Comparison of ENCODE assay signal across 33 cellular contexts in the genomic region with DNA sequence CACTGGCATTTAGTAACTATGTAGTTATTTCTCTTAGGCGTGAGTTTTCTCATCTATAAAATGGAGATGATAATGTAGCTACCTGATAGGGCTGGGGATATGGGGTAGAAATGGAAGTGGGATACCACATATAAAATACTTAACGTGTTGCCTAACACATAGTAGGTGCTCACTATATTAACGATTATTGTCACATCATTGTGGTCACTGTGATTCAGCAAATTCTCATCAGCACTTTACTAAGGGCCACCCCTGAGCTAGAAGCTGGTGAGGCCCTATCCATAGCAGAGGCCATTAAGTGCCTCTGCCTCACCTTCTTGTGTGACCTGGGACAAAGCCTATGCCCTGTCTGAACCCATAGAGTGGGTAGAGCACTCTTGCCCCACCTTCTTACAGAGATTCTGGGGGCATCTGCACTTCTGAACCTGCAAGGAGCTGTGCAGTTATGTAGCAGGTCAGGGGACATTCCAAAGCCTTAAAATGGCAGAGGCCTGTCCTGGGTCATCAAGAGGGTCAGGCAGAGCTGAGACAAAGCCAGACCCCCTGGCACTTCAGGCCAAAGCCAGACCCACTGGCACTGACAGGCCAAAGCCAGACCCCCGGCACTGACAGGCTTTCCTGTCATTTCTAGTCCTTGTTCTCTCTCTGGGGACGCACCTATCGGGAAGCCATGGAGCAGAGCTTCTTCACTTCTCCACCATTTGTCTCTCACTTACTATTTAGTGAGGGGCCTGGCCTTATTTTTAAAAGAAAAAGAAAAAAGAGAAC. TPM values are rescaled to one million over a fixed set of nuclear protein-coding genes. Genes with fewer than 3 reads are reported as not detected.
"Had no signal": no experiment of that assay in that cellular context is flagged by ENCODE, and none has a peak within 500 bp of the region (broad histone marks: within the 10 kb centered on the region; RNA-seq: fewer than 3 reads in every experiment).

No MANE protein-coding gene starts in this region.

- H3K4me3 Mint-ChIP-seq: activated CD4-positive, alpha-beta memory T cell treated with anti-CD3 and anti-CD28 coated beads for 36 hours; activated CD4-positive, alpha-beta T cell treated with anti-CD3 and anti-CD28 coated beads for 36 hours; activated CD4-positive, alpha-beta T cell treated with anti-CD3 and anti-CD28 coated beads, Interleukin-2, amount 10 ng/mL, durations not matched to agents 24 days and 14 days; activated CD8-positive, alpha-beta T cell treated with anti-CD3 and anti-CD28 coated beads, Interleukin-2, amount 10 ng/mL, durations not matched to agents 7 days and 5 days; activated naive CD8-positive, alpha-beta T cell; activated T-cell treated with anti-CD3 and anti-CD28 coated beads, Interleukin-2, amount 50 U/mL, for 4 hours; activated T-helper 17 cell treated with anti-CD3 and anti-CD28 coated beads, Interleukin-2, amount 50 U/mL, for 72 hours; central memory CD8-positive, alpha-beta T cell; dendritic cell treated with granulocyte-macrophage colony-stimulating factor and Interleukin-4, amounts not matched to agents 40 ng/mL and 50 ng/mL, for 4 days; endodermal cell; T-helper 17 cell; T-helper 2 cell treated with Interferon-gamma antibody and Interleukin-4, amounts not matched to agents 5 μg/mL and 100 μg/mL, for 36 hours had no signal

- DNase-seq: activated CD4-positive, alpha-beta memory T cell treated with anti-CD3 and anti-CD28 coated beads for 36 hours; activated CD4-positive, alpha-beta T cell treated with anti-CD3 and anti-CD28 coated beads for 36 hours; activated CD4-positive, alpha-beta T cell treated with anti-CD3 and anti-CD28 coated beads, Interleukin-2, amount 10 ng/mL, durations not matched to agents 24 days and 14 days; activated CD4-positive, CD25-positive, alpha-beta regulatory T cell; activated CD4-positive, CD25-positive, alpha-beta regulatory T cell treated with anti-CD3 and anti-CD28 coated beads, Interleukin-2, amount 50 U/mL, for 72 hours; activated CD8-positive, alpha-beta T cell treated with anti-CD3 and anti-CD28 coated beads, Interleukin-2, amount 10 ng/mL, durations not matched to agents 7 days and 5 days; activated effector memory CD4-positive, alpha-beta T cell treated with Interleukin-2 at 50 U/mL for 16 hours; activated gamma-delta T cell treated with Interleukin-2 at 50 U/mL for 16 hours; activated naive CD4-positive, alpha-beta T cell treated with anti-CD3 and anti-CD28 coated beads, Interleukin-2, amount 50 U/mL, for 16 hours; activated naive CD4-positive, alpha-beta T cell treated with Interleukin-2 at 50 U/mL for 16 hours; activated T-cell treated with anti-CD3 and anti-CD28 coated beads, Interleukin-2, amount 50 U/mL, for 4 hours; amniotic stem cell; anterior cingulate cortex; brain microvascular endothelial cell; dorsolateral prefrontal cortex; effector memory CD4-positive, alpha-beta T cell; endodermal cell; foreskin fibroblast; head of caudate nucleus; T-helper 1 cell; T-helper 17 cell; T1000 had no signal

- H3K27ac ChIP-seq: brain microvascular endothelial cell, coronary artery, dorsolateral prefrontal cortex had no signal

- H3K4me3 ChIP-seq: coronary artery, dorsolateral prefrontal cortex had no signal

- H3K9me3 Mint-ChIP-seq: activated CD4-positive, alpha-beta memory T cell treated with anti-CD3 and anti-CD28 coated beads for 36 hours; activated CD4-positive, alpha-beta T cell treated with anti-CD3 and anti-CD28 coated beads, Interleukin-2, amount 10 ng/mL, durations not matched to agents 24 days and 14 days; activated T-cell treated with anti-CD3 and anti-CD28 coated beads, Interleukin-2, amount 50 U/mL, for 4 hours; activated T-helper 17 cell treated with anti-CD3 and anti-CD28 coated beads, Interleukin-2, amount 50 U/mL, for 72 hours; central memory CD8-positive, alpha-beta T cell; dendritic cell treated with granulocyte-macrophage colony-stimulating factor and Interleukin-4, amounts not matched to agents 40 ng/mL and 50 ng/mL, for 4 days; endodermal cell; T-helper 2 cell treated with Interferon-gamma antibody and Interleukin-4, amounts not matched to agents 5 μg/mL and 100 μg/mL, for 36 hours had no signal

- ATAC-seq: activated CD4-positive, alpha-beta T cell treated with anti-CD3 and anti-CD28 coated beads for 36 hours; activated CD8-positive, alpha-beta T cell treated with anti-CD3 and anti-CD28 coated beads, Interleukin-2, amount 10 ng/mL, durations not matched to agents 7 days and 5 days; activated T-cell treated with anti-CD3 and anti-CD28 coated beads, Interleukin-2, amount 50 U/mL, for 4 hours; activated T-helper 17 cell treated with anti-CD3 and anti-CD28 coated beads, Interleukin-2, amount 50 U/mL, for 72 hours; esophagus mucosa; T-helper 17 cell had no signal

- H3K27ac Mint-ChIP-seq: activated CD4-positive, alpha-beta memory T cell treated with anti-CD3 and anti-CD28 coated beads for 36 hours; activated CD4-positive, alpha-beta T cell treated with anti-CD3 and anti-CD28 coated beads for 36 hours; activated CD4-positive, alpha-beta T cell treated with anti-CD3 and anti-CD28 coated beads, Interleukin-2, amount 10 ng/mL, durations not matched to agents 24 days and 14 days; activated CD8-positive, alpha-beta T cell treated with anti-CD3 and anti-CD28 coated beads, Interleukin-2, amount 10 ng/mL, durations not matched to agents 7 days and 5 days; activated naive CD8-positive, alpha-beta T cell; activated T-helper 17 cell treated with anti-CD3 and anti-CD28 coated beads, Interleukin-2, amount 50 U/mL, for 72 hours; dendritic cell treated with granulocyte-macrophage colony-stimulating factor and Interleukin-4, amounts not matched to agents 40 ng/mL and 50 ng/mL, for 4 days; endodermal cell; T-helper 17 cell; T-helper 2 cell treated with Interferon-gamma antibody and Interleukin-4, amounts not matched to agents 5 μg/mL and 100 μg/mL, for 36 hours had no signal

- H3K36me3 Mint-ChIP-seq: activated CD4-positive, alpha-beta memory T cell treated with anti-CD3 and anti-CD28 coated beads for 36 hours; activated naive CD8-positive, alpha-beta T cell had no signal

- FAIRE-seq: astrocyte, bronchial epithelial cell, frontal cortex had no signal

- H3K4me1 Mint-ChIP-seq: activated CD4-positive, alpha-beta T cell treated with anti-CD3 and anti-CD28 coated beads for 36 hours; activated CD4-positive, alpha-beta T cell treated with anti-CD3 and anti-CD28 coated beads, Interleukin-2, amount 10 ng/mL, durations not matched to agents 24 days and 14 days; activated T-helper 17 cell treated with anti-CD3 and anti-CD28 coated beads, Interleukin-2, amount 50 U/mL, for 72 hours; central memory CD8-positive, alpha-beta T cell had no signal

RNA-seq across cellular contexts. Expression of gene RIMS4, which starts 7.0 kb away (rescaled TPM):
- total RNA-seq: activated CD4-positive, alpha-beta memory T cell treated with anti-CD3 and anti-CD28 coated beads for 36 hours; activated CD4-positive, alpha-beta T cell treated with anti-CD3 and anti-CD28 coated beads for 36 hours; activated CD4-positive, alpha-beta T cell treated with anti-CD3 and anti-CD28 coated beads, Interleukin-2, amount 10 ng/mL, durations not matched to agents 24 days and 14 days; activated CD8-positive, alpha-beta T cell treated with anti-CD3 and anti-CD28 coated beads, Interleukin-2, amount 10 ng/mL, durations not matched to agents 7 days and 5 days; bronchial epithelial cell; epithelial cell of proximal tubule; T-helper 17 cell had no signal
